ENCODE assay signal across 18 cellular contexts in genomic region chr6:131001945-131002661, GRCh38.
A peak's percentile ranks its signal among the peaks of the same experiment; 100 is the strongest.
DNase-seq lines count a peak whose midpoint lies in the region; ATAC-seq, FAIRE-seq and TF ChIP-seq lines count a peak whose summit lies in the region.
"Had no signal": no experiment of that assay in that cellular context is flagged by ENCODE, and none has a peak within 500 bp of the region (broad histone marks: within the 10 kb centered on the region; RNA-seq: fewer than 3 reads in every experiment).

No MANE protein-coding gene starts in this region.

- H3K27ac ChIP-seq in HEK293 (ENCODE audit: extremely low read depth, low read depth, low read length) (no peak overlapping the region), GM12878 (ENCODE audit: control insufficient read depth, insufficient read depth) (no peak overlapping the region), skeletal muscle tissue (ENCODE audit: low read depth, low read length) (peak overlapping the region; percentile 57)
- H3K27ac ChIP-seq: left lung had no signal

- CTCF ChIA-PET in HEK293 (lab: Yijun Ruan, JAX) (interaction anchor here (0.6 to 0.7 kb wide), 2 partner anchors 56 to 230 kb away, joined by 4 read pairs; no protein-coding TSS in a partner anchor), GM12878 (lab: Yijun Ruan, JAX) (no interaction called here)

- SMC1A ChIA-PET in GM12878 (lab: Charles Lee; ENCODE audit: uncharacterized antibody, unreplicated experiment): interaction anchor here (1.3 to 2.3 kb wide), 3 partner anchors 12 to 42 kb away, joined by 4 to 7 read pairs (median 7); no protein-coding TSS in a partner anchor

- BruUV-seq in GM12878 (replicated peaks; lab: Mats Ljungman, UMichigan): no TSS peak

- TF ChIP-seq EP300 in GM12878 (IDR thresholded peaks at IDR 0.05; ENCODE audit: borderline replicate concordance in 1 of 2, control insufficient read depth in 1 of 2, low read depth in 2 of 2, low read length in 2 of 2): no peak

- TF ChIP-seq RAD21 in GM12878 (IDR thresholded peaks at IDR 0.05; ENCODE audit: insufficient read depth, low read depth, low read length): no peak

- DNase-seq in GM12878 (ENCODE audit: low read depth, low spot score) (no peak), left colon (no peak), C1 segment of cervical spinal cord (lab: John Stamatoyannopoulos, UW) (no peak)
- no peak for DNase-seq in activated CD8-positive, alpha-beta memory T cell treated with anti-CD3 and anti-CD28 coated beads, Interleukin-2, amount 50 U/mL, for 4 hours
- DNase-seq: activated CD4-positive, alpha-beta T cell treated with anti-CD3 and anti-CD28 coated beads for 36 hours; activated CD8-positive, alpha-beta memory T cell treated with anti-CD3 and anti-CD28 coated beads, Interleukin-2, amount 50 U/mL, for 48 hours; activated naive CD4-positive, alpha-beta T cell; effector CD4-positive, alpha-beta T cell; left lung; naive B cell; NCI-H2029 treated with DMSO at 0.1 percent for 48 hours; NCI-H510A treated with DMSO at 0.1 percent for 48 hours; stimulated activated CD4-positive, alpha-beta T cell treated with anti-CD3 and anti-CD28 coated beads, Interleukin-1b, Interleukin-23, amount 100 ng/mL, for 48 hours; T-helper 9 cell had no signal

- POLR2A ChIA-PET in HEK293 (lab: Yijun Ruan, JAX) (no interaction called here), GM12878 (lab: Charles Lee) (no interaction called here)

- H3K4me3 ChIP-seq in HEK293 (ENCODE audit: low read depth, low read length): no peak overlapping the region
- no peak overlapping the region for H3K4me3 ChIP-seq in GM12878
- H3K4me3 ChIP-seq in skeletal muscle tissue (ENCODE audit: low read length in 3 of 3): peak overlapping the region in 1 of 3 donors; percentile 20
- H3K4me3 ChIP-seq: left lung had no signal

- intact Hi-C loops in GM12878 (cut with micrococcal nuclease; ENCODE audit: unreplicated experiment) (no loop called here), left colon (cut with DNase I, micrococcal nuclease) (loop anchor here in 1 of 2 donors (5.0 kb wide), 1 partner anchor 35 kb away; no protein-coding TSS in a partner anchor)

- H2AFZ ChIP-seq in GM12878 (ENCODE audit: control insufficient read depth, low read depth, low read length): no peak overlapping the region

- no peaks in the 10 kb centered on the region for H3K27me3 ChIP-seq in GM12878 (replicated peaks in 1 of 2; ENCODE audit: control insufficient read depth in 2 of 2, insufficient read depth in 2 of 2, low read length in 1 of 2)
- H3K27me3 ChIP-seq in skeletal muscle tissue (ENCODE audit: control insufficient read depth in 3 of 3, insufficient read depth in 3 of 3, low read length in 3 of 3): no peaks in the 10 kb centered on the region
- H3K27me3 ChIP-seq: left lung had no signal

- peaks cover 51% of the 10 kb centered on the region for H3K4me1 ChIP-seq in HEK293 (ENCODE audit: control insufficient read depth, insufficient read depth, low read length)
- H3K4me1 ChIP-seq in GM12878 (ENCODE audit: control insufficient read depth, insufficient read depth, low read length): no peaks in the 10 kb centered on the region
- H3K4me1 ChIP-seq in skeletal muscle tissue (ENCODE audit: control insufficient read depth in 3 of 3, insufficient read depth in 3 of 3, low read length in 3 of 3): peaks cover 6 to 33% (median 8%) of the 10 kb centered on the region in 3 donors

- TF ChIP-seq POLR2A in GM12878 (IDR thresholded peaks at IDR 0.05; ENCODE audit: low read depth, low read length): no peak

- RAD21 ChIA-PET in GM12878 (lab: Charles Lee; ENCODE audit: unreplicated experiment): no interaction called here

- H3K9ac ChIP-seq in GM12878 (ENCODE audit: control insufficient read depth, insufficient read depth, low read length) (no peak overlapping the region), skeletal muscle tissue (ENCODE audit: low read depth in 1 of 3, low read length in 3 of 3) (no peak overlapping the region)

- ATAC-seq in GM12878: no peak
- ATAC-seq in left colon: peak; percentile 51
- no peak for ATAC-seq in GM21381 (IDR thresholded peaks at IDR 0.05; ENCODE audit: unreplicated experiment)
- ATAC-seq: activated CD4-positive, alpha-beta T cell treated with anti-CD3 and anti-CD28 coated beads for 36 hours; HCT116; left lung had no signal

- no peaks in the 10 kb centered on the region for H4K20me1 ChIP-seq in GM12878 (ENCODE audit: control insufficient read depth, insufficient read depth)

- in situ Hi-C loops in GM12878 (cut with MboI): no loop called here

- peak; percentile 27 for FAIRE-seq in GM12878 (lab: Jason Lieb, UNC)

- peaks cover 2% of the 10 kb centered on the region for H3K79me2 ChIP-seq in GM12878 (ENCODE audit: control insufficient read depth, insufficient read depth, low read length)

- WGBS in GM12878 (ENCODE audit: insufficient coverage, insufficient replicate concordance, low lambda C conversion rate, missing lambda C conversion rate): 62% methylated on average over 8 of the region's 8 CpGs

- H3K9me3 ChIP-seq in HEK293 (ENCODE audit: control insufficient read depth, insufficient read depth, low read depth, low read length) (no peaks in the 10 kb centered on the region), GM12878 (replicated peaks; ENCODE audit: control insufficient read depth, insufficient read depth, low read length) (no peaks in the 10 kb centered on the region; the same call in 2 of the 3 replicates), skeletal muscle tissue (ENCODE audit: control insufficient read depth in 3 of 3, low read length in 3 of 3) (peaks cover 0 to 2% (median 0%) of the 10 kb centered on the region in 3 donors)

- H3K4me2 ChIP-seq in GM12878 (ENCODE audit: control insufficient read depth, insufficient read depth): no peak overlapping the region

- H3K36me3 ChIP-seq in HEK293 (ENCODE audit: control insufficient read depth in 2 of 2, insufficient read depth in 1 of 2, low read length in 2 of 2): no peaks in the 10 kb centered on the region
- no peaks in the 10 kb centered on the region for H3K36me3 ChIP-seq in GM12878 (ENCODE audit: control insufficient read depth in 2 of 2, insufficient read depth in 2 of 2, low read length in 1 of 2)
- no peaks in the 10 kb centered on the region for H3K36me3 ChIP-seq in skeletal muscle tissue (ENCODE audit: control insufficient read depth in 3 of 3, insufficient read depth in 3 of 3, low read length in 3 of 3)
- H3K36me3 ChIP-seq: left lung had no signal

- no peak for TF ChIP-seq CTCF in HEK293 (tag by site-specific recombination; IDR thresholded peaks at IDR 0.05)
- TF ChIP-seq CTCF in GM12878 (IDR thresholded peaks at IDR 0.05 in 2 of 3, conservative IDR thresholded peaks at IDR 0.05 in 1 of 3; ENCODE audit: control insufficient read depth in 2 of 3, extremely low read depth in 1 of 3, insufficient read depth in 1 of 3, low read depth in 3 of 3, low read length in 3 of 3): no peak

TF ChIP-seq in HEK293, 187 proteins besides CTCF, POLR2A, EP300 and RAD21 (continues in another document):
- TF ChIP-seq SCRT2 (tag by site-specific recombination; IDR thresholded peaks at IDR 0.05) (peak; percentile 95), ZNF48 (tag by site-specific recombination; IDR thresholded peaks at IDR 0.05) (no peak), HIC1 (tag by site-specific recombination; IDR thresholded peaks at IDR 0.05) (no peak), ZNF341 (tag by site-specific recombination; IDR thresholded peaks at IDR 0.05; ENCODE audit: low read depth) (peak; percentile 64), SP2 (tag by site-specific recombination; IDR thresholded peaks at IDR 0.05) (no peak), PRDM1 (tag by site-specific recombination; IDR thresholded peaks at IDR 0.05) (0 out of 2 replicates have a peak, but pooled peaks have one; percentile 33)

TF ChIP-seq in GM12878, 131 proteins besides CTCF, POLR2A, EP300 and RAD21 (continues in another document):
- TF ChIP-seq RELB (IDR thresholded peaks at IDR 0.05; ENCODE audit: low read depth): no peak
- TF ChIP-seq NBN (IDR thresholded peaks at IDR 0.05): no peak
- no peak for TF ChIP-seq CREB1 (IDR thresholded peaks at IDR 0.05; ENCODE audit: low read depth)
- no peak for TF ChIP-seq EED (IDR thresholded peaks at IDR 0.05; ENCODE audit: low read depth)
- no peak for TF ChIP-seq MEF2A (IDR thresholded peaks at IDR 0.05; ENCODE audit: insufficient read depth, low read depth, low read length)
- TF ChIP-seq RFX5 (IDR thresholded peaks at IDR 0.05; ENCODE audit: low read depth, low read length): no peak
- no peak for TF ChIP-seq MEF2B (IDR thresholded peaks at IDR 0.05; ENCODE audit: partially characterized antibody, poor library complexity, severe bottlenecking)
- TF ChIP-seq TCF7 (IDR thresholded peaks at IDR 0.05; ENCODE audit: borderline replicate concordance): no peak
- no peak for TF ChIP-seq TCF3 (IDR thresholded peaks at IDR 0.05; ENCODE audit: borderline replicate concordance, insufficient read depth, low read depth, low read length)
- TF ChIP-seq TBL1XR1 (IDR thresholded peaks at IDR 0.05; ENCODE audit: low read depth, low read length): no peak
